22 cellular contexts compared by ENCODE assay signal in genomic region chr5:178319541-178320041, GRCh38.
"Had no signal": no experiment of that assay in that cellular context is flagged by ENCODE, and none has a peak within 500 bp of the region (broad histone marks: within the 10 kb centered on the region; RNA-seq: fewer than 3 reads in every experiment).

No MANE protein-coding gene starts in this region.

- H3K4me3 ChIP-seq: coronary artery, tibial nerve, vagina had no signal

- H3K27ac Mint-ChIP-seq: activated CD4-positive, alpha-beta T cell treated with anti-CD3 and anti-CD28 coated beads, Interleukin-2, amount 10 ng/mL, durations not matched to agents 24 days and 14 days; activated CD8-positive, alpha-beta T cell treated with anti-CD3 and anti-CD28 coated beads for 36 hours; activated naive CD4-positive, alpha-beta T cell treated with anti-CD3 and anti-CD28 coated beads for 36 hours; activated naive CD8-positive, alpha-beta T cell treated with anti-CD3 and anti-CD28 coated beads, Interleukin-2, amount 50 U/mL, for 24 hours; activated T-cell treated with anti-CD3 and anti-CD28 coated beads, Interleukin-2, amount 50 U/mL, for 24 hours; activated T-helper 2 cell treated with anti-CD3 and anti-CD28 coated beads, Interferon-gamma antibody, Interleukin-2, Interleukin-4, amounts not matched to agents 10 μg/mL and 5 μg/mL and 100 μg/mL, durations not matched to agents 14 hours and 24 hours and 36 hours; naive thymus-derived CD4-positive, alpha-beta T cell had no signal

- H3K4me3 Mint-ChIP-seq: activated CD4-positive, alpha-beta T cell treated with anti-CD3 and anti-CD28 coated beads, Interleukin-2, amount 10 ng/mL, durations not matched to agents 24 days and 14 days; activated CD8-positive, alpha-beta T cell treated with anti-CD3 and anti-CD28 coated beads for 36 hours; activated naive CD4-positive, alpha-beta T cell treated with anti-CD3 and anti-CD28 coated beads for 36 hours; activated naive CD8-positive, alpha-beta T cell treated with anti-CD3 and anti-CD28 coated beads, Interleukin-2, amount 50 U/mL, for 24 hours; activated T-cell treated with anti-CD3 and anti-CD28 coated beads, Interleukin-2, amount 50 U/mL, for 24 hours; central memory CD8-positive, alpha-beta T cell; naive thymus-derived CD4-positive, alpha-beta T cell had no signal

- H3K27ac ChIP-seq: brain microvascular endothelial cell, coronary artery, parathyroid adenoma, tibial nerve, vagina had no signal

- H3K27me3 ChIP-seq: brain microvascular endothelial cell, tibial nerve, vagina had no signal

- H3K9me3 ChIP-seq: tibial nerve, vagina had no signal

- ATAC-seq: activated CD8-positive, alpha-beta T cell treated with anti-CD3 and anti-CD28 coated beads for 36 hours; activated naive CD8-positive, alpha-beta T cell treated with anti-CD3 and anti-CD28 coated beads, Interleukin-2, amount 50 U/mL, for 24 hours; naive thymus-derived CD4-positive, alpha-beta T cell; stimulated activated naive CD8-positive, alpha-beta T cell treated with anti-CD3 and anti-CD28 coated beads, Interleukin-15, Interleukin-2, amounts not matched to agents 100 U/mL and 50 U/mL, for 24 hours had no signal

- DNase-seq: activated CD4-positive, alpha-beta T cell treated with anti-CD3 and anti-CD28 coated beads, Interleukin-2, amount 10 ng/mL, durations not matched to agents 24 days and 14 days; activated CD8-positive, alpha-beta T cell treated with anti-CD3 and anti-CD28 coated beads for 36 hours; activated naive CD4-positive, alpha-beta T cell treated with anti-CD3 and anti-CD28 coated beads for 36 hours; activated naive CD8-positive, alpha-beta T cell treated with anti-CD3 and anti-CD28 coated beads, Interleukin-2, amount 50 U/mL, for 24 hours; activated T-cell treated with anti-CD3 and anti-CD28 coated beads, Interleukin-2, amount 50 U/mL, for 24 hours; anterior cingulate cortex; brain microvascular endothelial cell; kidney glomerular epithelial cell; mesendoderm; naive thymus-derived CD4-positive, alpha-beta T cell; stimulated activated CD4-positive, alpha-beta T cell treated with anti-CD3 and anti-CD28 coated beads, Interleukin-12 subunit alpha, Interleukin-12 subunit beta, amount 100 ng/mL, for 4 hours; stimulated activated CD4-positive, alpha-beta T cell treated with anti-CD3 and anti-CD28 coated beads, Interleukin-1b, Interleukin-23, amount 100 ng/mL, for 48 hours; stimulated activated naive CD8-positive, alpha-beta T cell treated with anti-CD3 and anti-CD28 coated beads, Interleukin-15, Interleukin-2, amounts not matched to agents 100 U/mL and 50 U/mL, for 24 hours; substantia nigra; T-helper 1 cell; T-helper 9 cell had no signal

- H3K27me3 Mint-ChIP-seq: activated CD4-positive, alpha-beta T cell treated with anti-CD3 and anti-CD28 coated beads, Interleukin-2, amount 10 ng/mL, durations not matched to agents 24 days and 14 days; activated CD8-positive, alpha-beta T cell treated with anti-CD3 and anti-CD28 coated beads for 36 hours; activated naive CD8-positive, alpha-beta T cell treated with anti-CD3 and anti-CD28 coated beads, Interleukin-2, amount 50 U/mL, for 24 hours; activated T-cell treated with anti-CD3 and anti-CD28 coated beads, Interleukin-2, amount 50 U/mL, for 24 hours; naive thymus-derived CD4-positive, alpha-beta T cell had no signal

- H3K4me1 ChIP-seq: parathyroid adenoma, tibial nerve, vagina had no signal

- H2AFZ ChIP-seq: parathyroid adenoma had no signal

- H3K4me1 Mint-ChIP-seq: activated CD4-positive, alpha-beta T cell treated with anti-CD3 and anti-CD28 coated beads, Interleukin-2, amount 10 ng/mL, durations not matched to agents 24 days and 14 days; activated naive CD8-positive, alpha-beta T cell treated with anti-CD3 and anti-CD28 coated beads, Interleukin-2, amount 50 U/mL, for 24 hours; central memory CD8-positive, alpha-beta T cell; naive thymus-derived CD4-positive, alpha-beta T cell had no signal

- H3K79me2 ChIP-seq: parathyroid adenoma had no signal

- H3K36me3 ChIP-seq: brain microvascular endothelial cell, tibial nerve, vagina had no signal
